15 cellular contexts compared by ENCODE assay signal in genomic region chr3:127776347-127776746, GRCh38. TPM values are rescaled to one million over a fixed set of nuclear protein-coding genes. Genes with fewer than 3 reads are reported as not detected.
A peak's percentile ranks its signal among the peaks of the same experiment; 100 is the strongest.
DNase-seq lines count a peak whose midpoint lies in the region; ATAC-seq and TF ChIP-seq lines count a peak whose summit lies in the region.
"Had no signal": no experiment of that assay in that cellular context is flagged by ENCODE, and none has a peak within 500 bp of the region (broad histone marks: within the 10 kb centered on the region; RNA-seq: fewer than 3 reads in every experiment).

No MANE protein-coding gene starts in this region.

- H3F3A ChIP-seq in neural progenitor cell (ENCODE audit: low read depth) = no peaks in the 10 kb centered on the region

- no peak overlapping the region for H2AFZ ChIP-seq in OCI-LY3 (ENCODE audit: low read depth, low read length)
- H2AFZ ChIP-seq in neural progenitor cell (replicated peaks) = no peak overlapping the region

- no peak for DNase-seq in central memory CD8-positive, alpha-beta T cell (ENCODE audit: low spot score in 2 of 2)
- DNase-seq in neural progenitor cell (ENCODE audit: low spot score) (no peak), body of pancreas (no peak), middle frontal gyrus (ENCODE audit: extremely low spot score, low spot score) (no peak)
- DNase-seq in activated CD4-positive, CD25-positive, alpha-beta regulatory T cell (lab: John Stamatoyannopoulos, UW) = no peak
- DNase-seq: activated gamma-delta T cell treated with Interleukin-2 at 50 U/mL for 16 hours, KG1, mesendoderm, NCI-H82, RPMI8226 had no signal

- no peaks in the 10 kb centered on the region for H4K20me1 ChIP-seq in OCI-LY3 (ENCODE audit: insufficient read depth, low read length)
- H4K20me1 ChIP-seq in neural progenitor cell (ENCODE audit: low read depth) = no peaks in the 10 kb centered on the region

- H3K9me3 Mint-ChIP-seq in central memory CD8-positive, alpha-beta T cell = no peaks in the 10 kb centered on the region
- peaks cover 5% of the 10 kb centered on the region for H3K9me3 Mint-ChIP-seq in neural progenitor cell

- no peak for ATAC-seq in central memory CD8-positive, alpha-beta T cell (replicated peaks; ENCODE audit: extremely low read depth, poor library complexity, severe bottlenecking)
- no peak for ATAC-seq in body of pancreas

- H3K79me2 ChIP-seq in OCI-LY3 (ENCODE audit: low read length) = peaks cover 79% of the 10 kb centered on the region
- H3K79me2 ChIP-seq in neural progenitor cell (ENCODE audit: low read depth) = no peaks in the 10 kb centered on the region

- H3K4me3 ChIP-seq in OCI-LY3 (ENCODE audit: low read length) (no peak overlapping the region), neural progenitor cell (no peak overlapping the region), subcutaneous abdominal adipose tissue (ENCODE audit: low read depth in 1 of 5, low read length in 5 of 5) (no peak overlapping the region), body of pancreas (no peak overlapping the region)
- H3K4me3 ChIP-seq: suprapubic skin had no signal

- H3K4me2 ChIP-seq in OCI-LY3 (ENCODE audit: low read length) = peak overlapping the region; percentile 63
- H3K4me2 ChIP-seq in neural progenitor cell = no peak overlapping the region

- TF ChIP-seq CTCF in OCI-LY3 (IDR thresholded peaks at IDR 0.05; ENCODE audit: low read depth, low read length) = no peak
- no peak for TF ChIP-seq CTCF in neural progenitor cell (IDR thresholded peaks at IDR 0.05)
- TF ChIP-seq CTCF in body of pancreas (IDR thresholded peaks at IDR 0.05) = no peak

- intact Hi-C loops in body of pancreas (cut with DNase I) = no loop called here

- peaks cover 54% of the 10 kb centered on the region for H3K36me3 ChIP-seq in OCI-LY3 (replicated peaks; ENCODE audit: low read depth, low read length)
- H3K36me3 ChIP-seq in neural progenitor cell = no peaks in the 10 kb centered on the region
- H3K36me3 ChIP-seq in subcutaneous abdominal adipose tissue (ENCODE audit: control insufficient read depth in 5 of 5, insufficient read depth in 5 of 5, low read length in 5 of 5) = peaks cover 9 to 38% (median 29%) of the 10 kb centered on the region in 5 donors
- H3K36me3 ChIP-seq in body of pancreas (replicated peaks in 1 of 2; ENCODE audit: insufficient read depth in 1 of 2, low read depth in 2 of 2) = no peaks in the 10 kb centered on the region
- H3K36me3 ChIP-seq: suprapubic skin had no signal

- peak overlapping the region; percentile 78 for H3K9ac ChIP-seq in OCI-LY3 (ENCODE audit: low read length)
- H3K9ac ChIP-seq in neural progenitor cell = no peak overlapping the region
- peak overlapping the region in 2 of 5 donors; percentile 28 to 57 for H3K9ac ChIP-seq in subcutaneous abdominal adipose tissue (ENCODE audit: low read length in 5 of 5)

- no peaks in the 10 kb centered on the region for H3K27me3 Mint-ChIP-seq in central memory CD8-positive, alpha-beta T cell
- H3K27me3 Mint-ChIP-seq in neural progenitor cell (ENCODE audit: insufficient read depth, low read depth) = peaks cover 8% of the 10 kb centered on the region

- TF ChIP-seq POLR2A in body of pancreas (IDR thresholded peaks at IDR 0.05) = no peak

- H3K9me3 ChIP-seq in OCI-LY3 (ENCODE audit: insufficient read depth, low read length) (peaks cover 12% of the 10 kb centered on the region), neural progenitor cell (ENCODE audit: low read depth) (no peaks in the 10 kb centered on the region), subcutaneous abdominal adipose tissue (ENCODE audit: control insufficient read depth in 5 of 5, low read length in 5 of 5) (peaks cover 0 to 5% (median 3%) of the 10 kb centered on the region in 5 donors), body of pancreas (no peaks in the 10 kb centered on the region)
- H3K9me3 ChIP-seq: suprapubic skin had no signal

- no peak overlapping the region for H3K4me3 Mint-ChIP-seq in central memory CD8-positive, alpha-beta T cell
- H3K4me3 Mint-ChIP-seq in neural progenitor cell = peak overlapping the region; percentile 13
- H3K4me3 Mint-ChIP-seq: T-helper 1 cell treated with Interleukin-12 subunit alpha and Interleukin-12 subunit beta and Interleukin-4 antibody, amounts not matched to agents 30 μg/mL and 1 μg/mL, for 36 hours had no signal

- H3K4me1 Mint-ChIP-seq in central memory CD8-positive, alpha-beta T cell = no peaks in the 10 kb centered on the region
- H3K4me1 Mint-ChIP-seq in neural progenitor cell = peaks cover 20% of the 10 kb centered on the region

- peak overlapping the region; percentile 99 for H3K27ac ChIP-seq in OCI-LY3 (ENCODE audit: low read length)
- no peak overlapping the region for H3K27ac ChIP-seq in neural progenitor cell
- H3K27ac ChIP-seq in subcutaneous abdominal adipose tissue (ENCODE audit: low read depth, low read length) = peak overlapping the region; percentile 91
- H3K27ac ChIP-seq in body of pancreas = no peak overlapping the region
- H3K27ac ChIP-seq: C4-2B had no signal

- H3K27ac Mint-ChIP-seq in central memory CD8-positive, alpha-beta T cell (ENCODE audit: low read depth) = peak overlapping the region; percentile 54
- no peak overlapping the region for H3K27ac Mint-ChIP-seq in neural progenitor cell
- H3K27ac Mint-ChIP-seq: T-helper 1 cell treated with Interleukin-12 subunit alpha and Interleukin-12 subunit beta and Interleukin-4 antibody, amounts not matched to agents 30 μg/mL and 1 μg/mL, for 36 hours had no signal

- peaks cover 92% of the 10 kb centered on the region for H3K4me1 ChIP-seq in OCI-LY3 (ENCODE audit: low read length)
- H3K4me1 ChIP-seq in neural progenitor cell = no peaks in the 10 kb centered on the region
- peaks cover 17 to 95% (median 82%) of the 10 kb centered on the region in 5 donors for H3K4me1 ChIP-seq in subcutaneous abdominal adipose tissue (ENCODE audit: control insufficient read depth in 5 of 5, insufficient read depth in 5 of 5, low read length in 5 of 5)
- H3K4me1 ChIP-seq in body of pancreas = peaks cover 19% of the 10 kb centered on the region

- H3K36me3 Mint-ChIP-seq in central memory CD8-positive, alpha-beta T cell (ENCODE audit: insufficient read depth) = no peaks in the 10 kb centered on the region
- H3K36me3 Mint-ChIP-seq in neural progenitor cell = no peaks in the 10 kb centered on the region

- H3K27me3 ChIP-seq in OCI-LY3 (ENCODE audit: low read depth, low read length) (no peaks in the 10 kb centered on the region), neural progenitor cell (no peaks in the 10 kb centered on the region), subcutaneous abdominal adipose tissue (ENCODE audit: control insufficient read depth in 5 of 5, insufficient read depth in 4 of 5, low read length in 5 of 5) (no peaks in the 10 kb centered on the region), body of pancreas (no peaks in the 10 kb centered on the region)
- H3K27me3 ChIP-seq: suprapubic skin had no signal

- WGBS in body of pancreas, 2 donors = 88% methylated on average over 6 to 9 of the region's 10 CpGs

RNA-seq across cellular contexts. Expression of gene MGLL, which starts 46.0 kb away (rescaled TPM):
- total RNA-seq in neural progenitor cell (ENCODE audit: low replicate concordance) (0.12 and 0.15 TPM in 2 replicates), body of pancreas (10 to 100 TPM; 14.8 to 20.2 TPM)

Comparison
In these comparisons a context has a peak if more than half of its experiments do, and no peak if none do; other contexts are left out.
1. H3K27ac ChIP-seq: peak in OCI-LY3 (single experiment) and subcutaneous abdominal adipose tissue (single experiment); none in neural progenitor cell (single experiment) and body of pancreas (0 of 4).
2. RNA of gene MGLL, which starts 46.0 kb away (total RNA-seq): 14.8 to 20.2 TPM in body of pancreas; 0.12 to 0.15 TPM in neural progenitor cell; every median in the first group is over 10 times any median in the second.